Comparison of ENCODE assay signal across 29 cellular contexts in genomic region chr20:20201639-20202038, GRCh38.
"Had no signal": no experiment of that assay in that cellular context is flagged by ENCODE, and none has a peak within 500 bp of the region (broad histone marks: within the 10 kb centered on the region; RNA-seq: fewer than 3 reads in every experiment).

No MANE protein-coding gene starts in this region.

- H3K4me1 Mint-ChIP-seq: naive B cell had no signal

- H3K4me2 ChIP-seq: hepatocyte had no signal

- H3K4me3 Mint-ChIP-seq: activated naive CD8-positive, alpha-beta T cell; mesothelial cell of epicardium; naive B cell; nephron progenitor cell had no signal

- H3K79me2 ChIP-seq: hepatocyte had no signal

- ATAC-seq: activated CD4-positive, CD25-positive, alpha-beta regulatory T cell treated with anti-CD3 and anti-CD28 coated beads, Interleukin-2, amount 50 U/mL, for 24 hours; body of pancreas; gastrocnemius medialis had no signal

- H3K36me3 Mint-ChIP-seq: activated naive CD8-positive, alpha-beta T cell; mesothelial cell of epicardium; naive B cell had no signal

- H3K4me3 ChIP-seq: adrenal gland, body of pancreas, coronary artery, dorsolateral prefrontal cortex, gastrocnemius medialis, hepatocyte, ovary, prostate gland, suprapubic skin, tibial artery had no signal

- H3K4me1 ChIP-seq: body of pancreas, prostate gland, tibial artery had no signal

- H3K27ac ChIP-seq: adrenal gland, body of pancreas, coronary artery, hepatocyte, ovary, prostate gland, suprapubic skin, tibial artery, WERI-Rb-1 had no signal

- H3K9me3 Mint-ChIP-seq: mesothelial cell of epicardium, naive B cell, nephron progenitor cell had no signal

- H2AFZ ChIP-seq: hepatocyte had no signal

- H3K36me3 ChIP-seq: adrenal gland, ovary, prostate gland, suprapubic skin, tibial artery, WERI-Rb-1 had no signal

- H3K27ac Mint-ChIP-seq: activated naive CD8-positive, alpha-beta T cell; mesothelial cell of epicardium; nephron progenitor cell had no signal

- H3K27me3 ChIP-seq: adrenal gland, body of pancreas, dorsolateral prefrontal cortex, gastrocnemius medialis, hepatocyte, ovary, suprapubic skin, tibial artery had no signal

- DNase-seq: activated CD4-positive, alpha-beta T cell treated with anti-CD3 and anti-CD28 coated beads for 48 hours; activated CD4-positive, alpha-beta T cell treated with anti-CD3 and anti-CD28 coated beads, Interleukin-2, amount 50 U/mL, for 48 hours; activated CD8-positive, alpha-beta memory T cell treated with anti-CD3 and anti-CD28 coated beads for 24 hours; activated effector memory CD4-positive, alpha-beta T cell treated with Interleukin-2 at 50 U/mL for 16 hours; activated naive CD4-positive, alpha-beta T cell treated with Interleukin-2 at 50 U/mL for 16 hours; adrenal gland; aorta; body of pancreas; effector memory CD4-positive, alpha-beta T cell; gastrocnemius medialis; glutamatergic neuron; islet precursor cell; naive B cell; nephron progenitor cell; ovary; stimulated activated CD4-positive, alpha-beta T cell treated with anti-CD3 and anti-CD28 coated beads, Interleukin-15, amount 100 ng/mL, for 24 hours; stimulated activated CD4-positive, alpha-beta T cell treated with anti-CD3 and anti-CD28 coated beads, Interleukin-2, amount 100 ng/mL, for 24 hours; stimulated activated naive CD4-positive, alpha-beta T cell; T1000; tibial artery; WERI-Rb-1 had no signal
